In the genomic region with DNA sequence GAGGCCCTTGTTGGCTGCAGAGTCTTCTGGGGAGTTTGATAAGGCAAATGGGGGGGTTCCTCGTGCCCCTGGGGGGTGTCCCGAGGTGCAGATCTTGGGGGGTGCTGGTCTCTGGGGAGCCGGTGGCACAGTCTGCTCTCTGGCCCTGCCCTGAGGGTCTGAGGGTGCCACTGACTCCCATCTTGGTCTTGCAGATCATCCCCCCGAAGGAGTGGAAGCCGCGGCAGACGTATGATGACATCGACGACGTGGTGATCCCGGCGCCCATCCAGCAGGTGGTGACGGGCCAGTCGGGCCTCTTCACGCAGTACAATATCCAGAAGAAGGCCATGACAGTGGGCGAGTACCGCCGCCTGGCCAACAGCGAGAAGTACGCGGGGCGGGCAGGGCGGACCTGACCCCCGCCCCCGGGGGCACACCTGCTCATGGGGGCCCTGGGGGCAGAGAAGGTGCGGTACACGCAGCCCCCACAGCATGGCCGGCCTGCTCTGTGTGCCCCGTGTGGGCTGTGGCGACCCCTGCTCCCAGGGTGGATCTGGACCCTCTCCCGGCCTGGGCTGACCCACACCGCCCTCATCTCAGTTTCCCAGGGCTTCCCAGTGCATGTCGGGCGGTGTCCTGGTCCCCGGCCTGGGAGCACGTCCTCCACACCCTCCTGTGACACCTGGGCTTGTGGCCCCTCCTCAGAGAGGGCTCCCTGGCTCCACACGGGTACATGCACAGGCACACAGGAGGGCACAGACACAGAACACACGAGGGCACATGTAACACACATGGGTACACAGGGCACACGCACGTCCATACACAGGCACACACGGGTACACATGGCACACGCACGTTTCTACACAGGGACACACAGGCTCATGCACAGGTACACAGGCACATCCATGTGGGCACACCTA, we compare ENCODE assay signal across 3 cellular contexts.
TF ChIP-seq lines count a peak whose summit lies in the region.

No MANE protein-coding gene starts in this region.

TF ChIP-seq in HEK293, 187 proteins besides CTCF, POLR2A, EP300 and RAD21 (continued from another document):
- TF ChIP-seq, protein P1, sequence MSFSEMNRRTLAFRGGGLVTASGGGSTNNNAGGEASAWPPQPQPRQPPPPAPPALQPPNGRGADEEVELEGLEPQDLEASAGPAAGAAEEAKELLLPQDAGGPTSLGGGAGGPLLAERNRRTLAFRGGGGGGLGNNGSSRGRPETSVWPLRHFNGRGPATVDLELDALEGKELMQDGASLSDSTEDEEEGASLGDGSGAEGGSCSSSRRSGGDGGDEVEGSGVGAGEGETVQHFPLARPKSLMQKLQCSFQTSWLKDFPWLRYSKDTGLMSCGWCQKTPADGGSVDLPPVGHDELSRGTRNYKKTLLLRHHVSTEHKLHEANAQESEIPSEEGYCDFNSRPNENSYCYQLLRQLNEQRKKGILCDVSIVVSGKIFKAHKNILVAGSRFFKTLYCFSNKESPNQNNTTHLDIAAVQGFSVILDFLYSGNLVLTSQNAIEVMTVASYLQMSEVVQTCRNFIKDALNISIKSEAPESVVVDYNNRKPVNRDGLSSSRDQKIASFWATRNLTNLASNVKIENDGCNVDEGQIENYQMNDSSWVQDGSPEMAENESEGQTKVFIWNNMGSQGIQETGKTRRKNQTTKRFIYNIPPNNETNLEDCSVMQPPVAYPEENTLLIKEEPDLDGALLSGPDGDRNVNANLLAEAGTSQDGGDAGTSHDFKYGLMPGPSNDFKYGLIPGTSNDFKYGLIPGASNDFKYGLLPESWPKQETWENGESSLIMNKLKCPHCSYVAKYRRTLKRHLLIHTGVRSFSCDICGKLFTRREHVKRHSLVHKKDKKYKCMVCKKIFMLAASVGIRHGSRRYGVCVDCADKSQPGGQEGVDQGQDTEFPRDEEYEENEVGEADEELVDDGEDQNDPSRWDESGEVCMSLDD (tag by site-specific recombination; IDR thresholded peaks at IDR 0.05) = peak; percentile 21; the same call in 1 of the 2 replicates
- TF ChIP-seq, protein P2, sequence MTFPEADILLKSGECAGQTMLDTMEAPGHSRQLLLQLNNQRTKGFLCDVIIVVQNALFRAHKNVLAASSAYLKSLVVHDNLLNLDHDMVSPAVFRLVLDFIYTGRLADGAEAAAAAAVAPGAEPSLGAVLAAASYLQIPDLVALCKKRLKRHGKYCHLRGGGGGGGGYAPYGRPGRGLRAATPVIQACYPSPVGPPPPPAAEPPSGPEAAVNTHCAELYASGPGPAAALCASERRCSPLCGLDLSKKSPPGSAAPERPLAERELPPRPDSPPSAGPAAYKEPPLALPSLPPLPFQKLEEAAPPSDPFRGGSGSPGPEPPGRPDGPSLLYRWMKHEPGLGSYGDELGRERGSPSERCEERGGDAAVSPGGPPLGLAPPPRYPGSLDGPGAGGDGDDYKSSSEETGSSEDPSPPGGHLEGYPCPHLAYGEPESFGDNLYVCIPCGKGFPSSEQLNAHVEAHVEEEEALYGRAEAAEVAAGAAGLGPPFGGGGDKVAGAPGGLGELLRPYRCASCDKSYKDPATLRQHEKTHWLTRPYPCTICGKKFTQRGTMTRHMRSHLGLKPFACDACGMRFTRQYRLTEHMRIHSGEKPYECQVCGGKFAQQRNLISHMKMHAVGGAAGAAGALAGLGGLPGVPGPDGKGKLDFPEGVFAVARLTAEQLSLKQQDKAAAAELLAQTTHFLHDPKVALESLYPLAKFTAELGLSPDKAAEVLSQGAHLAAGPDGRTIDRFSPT (tag by site-specific recombination; IDR thresholded peaks at IDR 0.05) = 0 out of 2 replicates have a peak, but pooled peaks have one; percentile 43

TF ChIP-seq in K562, 482 proteins besides CTCF, POLR2A, EP300 and RAD21:
- TF ChIP-seq, protein P3, sequence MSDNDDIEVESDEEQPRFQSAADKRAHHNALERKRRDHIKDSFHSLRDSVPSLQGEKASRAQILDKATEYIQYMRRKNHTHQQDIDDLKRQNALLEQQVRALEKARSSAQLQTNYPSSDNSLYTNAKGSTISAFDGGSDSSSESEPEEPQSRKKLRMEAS (CRISPR knock-in tag; IDR thresholded peaks at IDR 0.05) = peak; percentile 26; the same call in 1 of the 2 replicates
- TF ChIP-seq HMGN3 (IDR thresholded peaks at IDR 0.05; ENCODE audit: borderline replicate concordance, extremely low read depth, insufficient read length, low read depth, low read length) (peak; percentile 39), POLR2G (IDR thresholded peaks at IDR 0.05; ENCODE audit: low read depth, low read length) (peak; percentile 4), ZNF583 (CRISPR knock-in tag; IDR thresholded peaks at IDR 0.05) (no peak)

TF ChIP-seq in HepG2, 621 proteins besides CTCF, POLR2A, EP300 and RAD21 (continued from another document):
- TF ChIP-seq, protein P4, sequence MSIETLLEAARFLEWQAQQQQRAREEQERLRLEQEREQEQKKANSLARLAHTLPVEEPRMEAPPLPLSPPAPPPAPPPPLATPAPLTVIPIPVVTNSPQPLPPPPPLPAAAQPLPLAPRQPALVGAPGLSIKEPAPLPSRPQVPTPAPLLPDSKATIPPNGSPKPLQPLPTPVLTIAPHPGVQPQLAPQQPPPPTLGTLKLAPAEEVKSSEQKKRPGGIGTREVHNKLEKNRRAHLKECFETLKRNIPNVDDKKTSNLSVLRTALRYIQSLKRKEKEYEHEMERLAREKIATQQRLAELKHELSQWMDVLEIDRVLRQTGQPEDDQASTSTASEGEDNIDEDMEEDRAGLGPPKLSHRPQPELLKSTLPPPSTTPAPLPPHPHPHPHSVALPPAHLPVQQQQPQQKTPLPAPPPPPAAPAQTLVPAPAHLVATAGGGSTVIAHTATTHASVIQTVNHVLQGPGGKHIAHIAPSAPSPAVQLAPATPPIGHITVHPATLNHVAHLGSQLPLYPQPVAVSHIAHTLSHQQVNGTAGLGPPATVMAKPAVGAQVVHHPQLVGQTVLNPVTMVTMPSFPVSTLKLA (IDR thresholded peaks at IDR 0.05) = peak; percentile 66
